Comparison of ENCODE assay signal across 25 cellular contexts in genomic region chr4:141241986-141242385, GRCh38.
"Had no signal": no experiment of that assay in that cellular context is flagged by ENCODE, and none has a peak within 500 bp of the region (broad histone marks: within the 10 kb centered on the region; RNA-seq: fewer than 3 reads in every experiment).

No MANE protein-coding gene starts in this region.

- H3K27ac Mint-ChIP-seq: dendritic cell treated with granulocyte-macrophage colony-stimulating factor and Interleukin-4, amounts not matched to agents 40 ng/mL and 50 ng/mL, for 4 days; endodermal cell; memory B cell; naive thymus-derived CD4-positive, alpha-beta T cell; nephron; neural progenitor cell; stimulated activated effector memory CD8-positive, alpha-beta T cell treated with anti-CD3 and anti-CD28 coated beads, Interleukin-12 subunit alpha, Interleukin-12 subunit beta, amount 100 ng/mL, for 72 hours; type B pancreatic cell had no signal

- H3K27me3 ChIP-seq: colonic mucosa, foreskin keratinocyte, gastroesophageal sphincter, heart left ventricle, hepatocyte, neural progenitor cell, right atrium auricular region, sigmoid colon, testis, tibial artery had no signal

- H3K9ac ChIP-seq: neural progenitor cell had no signal

- H3K36me3 ChIP-seq: colonic mucosa, gastroesophageal sphincter, heart left ventricle, neural progenitor cell, prostate gland, right atrium auricular region, sigmoid colon, tibial artery had no signal

- H3K4me3 ChIP-seq: colonic mucosa, gastroesophageal sphincter, heart left ventricle, hepatocyte, lung, neural progenitor cell, prostate gland, right atrium auricular region, sigmoid colon, testis, tibial artery had no signal

- H3K27me3 Mint-ChIP-seq: type B pancreatic cell had no signal

- DNase-seq: colonic mucosa; effector CD8-positive, alpha-beta T cell; endodermal cell; foreskin keratinocyte; heart left ventricle; kidney; naive thymus-derived CD4-positive, alpha-beta T cell; sigmoid colon; stimulated activated CD4-positive, alpha-beta T cell treated with anti-CD3 and anti-CD28 coated beads, Interleukin-2, amount 100 ng/mL, for 24 hours; stimulated activated CD4-positive, alpha-beta T cell treated with anti-CD3 and anti-CD28 coated beads, Interleukin-4, amount 100 ng/mL, for 24 hours; stimulated activated naive CD8-positive, alpha-beta T cell treated with anti-CD3 and anti-CD28 coated beads, Interleukin-15, Interleukin-2, amounts not matched to agents 100 U/mL and 50 U/mL, for 24 hours; substantia nigra; testis; tibial artery had no signal

- H3K4me1 ChIP-seq: colonic mucosa, foreskin keratinocyte, neural progenitor cell, prostate gland, right atrium auricular region, sigmoid colon, testis had no signal

- H3K36me3 Mint-ChIP-seq: memory B cell; neural progenitor cell; stimulated activated effector memory CD8-positive, alpha-beta T cell treated with anti-CD3 and anti-CD28 coated beads, Interleukin-12 subunit alpha, Interleukin-12 subunit beta, amount 100 ng/mL, for 72 hours; type B pancreatic cell had no signal

- H3K4me3 Mint-ChIP-seq: dendritic cell treated with granulocyte-macrophage colony-stimulating factor and Interleukin-4, amounts not matched to agents 40 ng/mL and 50 ng/mL, for 4 days; endodermal cell; memory B cell; naive thymus-derived CD4-positive, alpha-beta T cell; nephron; neural progenitor cell; stimulated activated effector memory CD8-positive, alpha-beta T cell treated with anti-CD3 and anti-CD28 coated beads, Interleukin-12 subunit alpha, Interleukin-12 subunit beta, amount 100 ng/mL, for 72 hours; type B pancreatic cell had no signal

- H3K9me3 ChIP-seq: colonic mucosa, gastroesophageal sphincter, heart left ventricle, prostate gland, right atrium auricular region, sigmoid colon, testis, tibial artery had no signal

- H3K4me1 Mint-ChIP-seq: endodermal cell, memory B cell, neural progenitor cell had no signal

- H3K9me3 Mint-ChIP-seq: dendritic cell treated with granulocyte-macrophage colony-stimulating factor and Interleukin-4, amounts not matched to agents 40 ng/mL and 50 ng/mL, for 4 days; endodermal cell; memory B cell; nephron; neural progenitor cell; stimulated activated effector memory CD8-positive, alpha-beta T cell treated with anti-CD3 and anti-CD28 coated beads, Interleukin-12 subunit alpha, Interleukin-12 subunit beta, amount 100 ng/mL, for 72 hours; type B pancreatic cell had no signal
